Comparison of ENCODE assay signal across 1 cellular context in genomic region chr10:22335204-22335956, GRCh38.
TF ChIP-seq lines count a peak whose summit lies in the region.

No MANE protein-coding gene starts in this region.

TF ChIP-seq in SK-N-SH, 30 proteins besides CTCF, POLR2A, EP300 and RAD21 (continued from another document):
- TF ChIP-seq MAX (IDR thresholded peaks at IDR 0.05; ENCODE audit: low read depth): no peak
- TF ChIP-seq TAF1 (IDR thresholded peaks at IDR 0.05; ENCODE audit: borderline replicate concordance, low read depth, low read length): no peak
- TF ChIP-seq ZBTB33 (IDR thresholded peaks at IDR 0.05; ENCODE audit: borderline replicate concordance, low read depth): no peak
- no peak for TF ChIP-seq SMC3 (IDR thresholded peaks at IDR 0.05; ENCODE audit: low read depth, low read length)
- no peak for TF ChIP-seq IRF3 (IDR thresholded peaks at IDR 0.05; ENCODE audit: low read depth, low read length)
- TF ChIP-seq MEF2A (IDR thresholded peaks at IDR 0.05; ENCODE audit: borderline replicate concordance, low read depth): no peak
TF ChIP-seq in SK-N-SH: peak in this region for 0.
